Comparison of ENCODE assay signal across 1 cellular context in genomic region chr2:99763764-99764163, GRCh38.
TF ChIP-seq lines count a peak whose summit lies in the region.

No MANE protein-coding gene starts in this region.

TF ChIP-seq in IMR-90, 13 proteins besides CTCF, POLR2A, EP300 and RAD21 (continued from another document):
- TF ChIP-seq MAFK (IDR thresholded peaks at IDR 0.05; ENCODE audit: low read depth, low read length) (no peak), USF2 (IDR thresholded peaks at IDR 0.05; ENCODE audit: low read depth, low read length) (no peak), CEBPB (IDR thresholded peaks at IDR 0.05; ENCODE audit: low read depth, low read length) (no peak), NFE2L2 (IDR thresholded peaks at IDR 0.05; ENCODE audit: low read depth, low read length) (no peak), RFX5 (IDR thresholded peaks at IDR 0.05; ENCODE audit: low read depth, low read length) (no peak)
